ENCODE assay signal across 8 cellular contexts in genomic region chr10:77513783-77514331, GRCh38.
DNase-seq lines count a peak whose midpoint lies in the region; TF ChIP-seq lines count a peak whose summit lies in the region.

No MANE protein-coding gene starts in this region.

- H3K4me3 Mint-ChIP-seq in activated naive CD4-positive, alpha-beta T cell treated with anti-CD3 and anti-CD28 coated beads, Interleukin-2, amount 10 ng/mL, durations not matched to agents 7 days and 5 days = no peak overlapping the region

- H3K9me3 Mint-ChIP-seq in activated naive CD4-positive, alpha-beta T cell treated with anti-CD3 and anti-CD28 coated beads, Interleukin-2, amount 10 ng/mL, durations not matched to agents 7 days and 5 days = no peaks in the 10 kb centered on the region

- no peaks in the 10 kb centered on the region for H3K36me3 Mint-ChIP-seq in activated naive CD4-positive, alpha-beta T cell treated with anti-CD3 and anti-CD28 coated beads, Interleukin-2, amount 10 ng/mL, durations not matched to agents 7 days and 5 days

- CTCF ChIA-PET in RWPE1 (lab: Yijun Ruan, JAX) = interaction anchor here (0.6 to 1.0 kb wide), 2 partner anchors 9 to 348 kb away, joined by 3 to 5 read pairs; no protein-coding TSS in a partner anchor
- CTCF ChIA-PET in activated naive CD4-positive, alpha-beta T cell treated with anti-CD3 and anti-CD28 coated beads, Interleukin-2, amount 10 ng/mL, durations not matched to agents 7 days and 5 days (lab: Charles Lee) = no interaction called here

- H3K27ac Mint-ChIP-seq in activated naive CD4-positive, alpha-beta T cell treated with anti-CD3 and anti-CD28 coated beads, Interleukin-2, amount 10 ng/mL, durations not matched to agents 7 days and 5 days = no peak overlapping the region

- no peaks in the 10 kb centered on the region for H3K4me1 Mint-ChIP-seq in activated naive CD4-positive, alpha-beta T cell treated with anti-CD3 and anti-CD28 coated beads, Interleukin-2, amount 10 ng/mL, durations not matched to agents 7 days and 5 days

- DNase-seq in H7 (peak; percentile 57), RWPE1 (ENCODE audit: low spot score) (peak; percentile 88), globus pallidus (ENCODE audit: low spot score) (peak; percentile 26), skeletal muscle cell (ENCODE audit: low read depth) (peak; percentile 82), GDM1 (lab: John Stamatoyannopoulos, UW) (no peak), GF-D8 (lab: John Stamatoyannopoulos, UW) (no peak), NCI-H1930 (lab: John Stamatoyannopoulos, UW) (no peak)
- DNase-seq in activated naive CD4-positive, alpha-beta T cell treated with anti-CD3 and anti-CD28 coated beads, Interleukin-2, amount 10 ng/mL, durations not matched to agents 7 days and 5 days = no peak

- POLR2A ChIA-PET in RWPE1 (lab: Yijun Ruan, JAX; ENCODE audit: low non-redundant PET) = interaction anchor here (0.6 kb wide), 1 partner anchor 16 kb away, joined by 3 read pairs; no protein-coding TSS in a partner anchor

- peak overlapping the region; percentile 91 for H3K27ac ChIP-seq in RWPE1

- H3K36me3 ChIP-seq in H7 (replicated peaks; ENCODE audit: control insufficient read depth, insufficient read depth, low read length) = no peaks in the 10 kb centered on the region

- H3K27me3 ChIP-seq in H7 (ENCODE audit: control insufficient read depth, insufficient read depth, low read length) = no peaks in the 10 kb centered on the region

- peaks cover under 1% of the 10 kb centered on the region for H3K27me3 Mint-ChIP-seq in activated naive CD4-positive, alpha-beta T cell treated with anti-CD3 and anti-CD28 coated beads, Interleukin-2, amount 10 ng/mL, durations not matched to agents 7 days and 5 days

- TF ChIP-seq CTCF in RWPE1 (conservative IDR thresholded peaks at IDR 0.05; ENCODE audit: low read depth) = no peak

- H3K4me3 ChIP-seq in H7 (ENCODE audit: insufficient read depth, low read depth, low read length) (no peak overlapping the region), skeletal muscle cell (ENCODE audit: low read depth, low read length) (no peak overlapping the region)

Comparison
In these comparisons a context has a peak if more than half of its experiments do, and no peak if none do; other contexts are left out.
1. DNase-seq: peak in H7 (single experiment), RWPE1 (single experiment), globus pallidus (single experiment) and skeletal muscle cell (single experiment); none in activated naive CD4-positive, alpha-beta T cell treated with anti-CD3 and anti-CD28 coated beads, Interleukin-2, amount 10 ng/mL, durations not matched to agents 7 days and 5 days (single experiment), GDM1 (single experiment), GF-D8 (single experiment) and NCI-H1930 (0 of 2).